10 cellular contexts compared by ENCODE assay signal in the genomic region with DNA sequence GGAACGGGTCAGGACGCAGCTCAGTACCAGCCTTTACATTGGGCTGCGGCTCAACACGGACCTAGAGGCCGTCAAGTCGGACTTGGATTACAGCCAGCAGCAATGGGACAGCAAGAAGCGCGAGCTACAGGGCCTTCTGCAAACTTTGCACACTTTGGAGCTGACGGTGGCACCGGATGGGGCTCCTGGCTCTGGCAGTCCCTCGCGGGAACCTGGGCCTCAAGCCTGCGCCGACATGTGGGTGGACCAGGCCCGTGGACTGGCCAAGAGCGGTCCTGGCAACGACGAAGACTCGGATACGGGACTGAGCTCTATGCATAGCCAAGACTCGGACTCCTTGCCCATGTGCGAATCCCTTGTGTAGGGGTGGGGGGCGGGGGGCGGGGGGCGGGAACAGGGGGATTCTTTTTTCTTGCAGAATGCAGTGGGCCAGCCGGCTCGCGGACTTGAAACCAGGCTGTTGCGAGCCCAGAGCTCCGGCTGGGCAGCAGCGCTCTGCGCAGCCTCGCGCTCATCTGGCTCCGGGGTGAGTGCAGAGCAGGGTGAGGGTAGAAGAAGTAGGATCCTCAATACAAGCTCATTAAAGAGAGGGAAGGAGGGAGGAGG. TPM values are rescaled to one million over a fixed set of nuclear protein-coding genes. Genes with fewer than 3 reads are reported as not detected.
DNase-seq lines count a peak whose midpoint lies in the region; ATAC-seq, FAIRE-seq and TF ChIP-seq lines count a peak whose summit lies in the region.
"Had no signal": no experiment of that assay in that cellular context is flagged by ENCODE, and none has a peak within 500 bp of the region (broad histone marks: within the 10 kb centered on the region; RNA-seq: fewer than 3 reads in every experiment).

No MANE protein-coding gene starts in this region.

- H3K9ac ChIP-seq in Karpas-422 (ENCODE audit: low read length): no peak overlapping the region

- H3K9me3 Mint-ChIP-seq in activated naive CD8-positive, alpha-beta T cell treated with anti-CD3 and anti-CD28 coated beads, Interleukin-2, amount 10 ng/mL, durations not matched to agents 7 days and 5 days: no peaks in the 10 kb centered on the region
- H3K9me3 Mint-ChIP-seq in activated naive CD8-positive, alpha-beta T cell treated with anti-CD3 and anti-CD28 coated beads for 36 hours: no peaks in the 10 kb centered on the region
- H3K9me3 Mint-ChIP-seq in glutamatergic neuron (ENCODE audit: unreplicated experiment) (peaks cover 2% of the 10 kb centered on the region), mesothelial cell of epicardium (peaks cover 5% of the 10 kb centered on the region)

- H4K20me1 ChIP-seq in Karpas-422 (ENCODE audit: insufficient read depth, low read depth, low read length): no peaks in the 10 kb centered on the region

- H3K27ac Mint-ChIP-seq in activated naive CD8-positive, alpha-beta T cell treated with anti-CD3 and anti-CD28 coated beads, Interleukin-2, amount 10 ng/mL, durations not matched to agents 7 days and 5 days: no peak overlapping the region
- H3K27ac Mint-ChIP-seq in activated naive CD8-positive, alpha-beta T cell treated with anti-CD3 and anti-CD28 coated beads for 36 hours: no peak overlapping the region
- H3K27ac Mint-ChIP-seq in glutamatergic neuron (ENCODE audit: unreplicated experiment): no peak overlapping the region
- H3K27ac Mint-ChIP-seq in mesothelial cell of epicardium: no peak overlapping the region

- H3K27ac ChIP-seq in vagina (no peak overlapping the region), Karpas-422 (ENCODE audit: low read length) (no peak overlapping the region)

- H3K36me3 Mint-ChIP-seq in activated naive CD8-positive, alpha-beta T cell treated with anti-CD3 and anti-CD28 coated beads, Interleukin-2, amount 10 ng/mL, durations not matched to agents 7 days and 5 days: no peaks in the 10 kb centered on the region
- no peaks in the 10 kb centered on the region for H3K36me3 Mint-ChIP-seq in activated naive CD8-positive, alpha-beta T cell treated with anti-CD3 and anti-CD28 coated beads for 36 hours
- H3K36me3 Mint-ChIP-seq in glutamatergic neuron (ENCODE audit: unreplicated experiment): peaks cover 4% of the 10 kb centered on the region
- no peaks in the 10 kb centered on the region for H3K36me3 Mint-ChIP-seq in mesothelial cell of epicardium

- H2AFZ ChIP-seq in Karpas-422 (ENCODE audit: low read length): no peak overlapping the region

- no peaks in the 10 kb centered on the region for H3K9me3 ChIP-seq in vagina
- H3K9me3 ChIP-seq in Karpas-422 (ENCODE audit: low read length): no peaks in the 10 kb centered on the region; the same call in 1 of the 2 replicates

- H3K27me3 ChIP-seq in vagina: peaks cover 10% of the 10 kb centered on the region
- no peaks in the 10 kb centered on the region for H3K27me3 ChIP-seq in Karpas-422 (ENCODE audit: low read length)

- intact Hi-C loops in vagina (cut with DNase I): no loop called here

- TF ChIP-seq POLR2A in vagina (IDR thresholded peaks at IDR 0.05) (no peak), erythroblast (IDR thresholded peaks at IDR 0.05; ENCODE audit: low read length) (no peak), GM12891 (IDR thresholded peaks at IDR 0.05; ENCODE audit: low read depth, low read length) (no peak)

- peaks cover 73% of the 10 kb centered on the region for H3K27me3 Mint-ChIP-seq in activated naive CD8-positive, alpha-beta T cell treated with anti-CD3 and anti-CD28 coated beads, Interleukin-2, amount 10 ng/mL, durations not matched to agents 7 days and 5 days
- peaks cover 92% of the 10 kb centered on the region for H3K27me3 Mint-ChIP-seq in activated naive CD8-positive, alpha-beta T cell treated with anti-CD3 and anti-CD28 coated beads for 36 hours
- H3K27me3 Mint-ChIP-seq in glutamatergic neuron (ENCODE audit: unreplicated experiment) (peaks cover 16% of the 10 kb centered on the region), mesothelial cell of epicardium (ENCODE audit: low read depth) (peaks cover 98% of the 10 kb centered on the region)

- TF ChIP-seq CTCF in glutamatergic neuron (IDR thresholded peaks at IDR 0.05; ENCODE audit: partially characterized antibody, unreplicated experiment) (no peak), mesothelial cell of epicardium (IDR thresholded peaks at IDR 0.05; ENCODE audit: unreplicated experiment) (no peak), vagina (IDR thresholded peaks at IDR 0.05) (no peak)

- H3K36me3 ChIP-seq in vagina (no peaks in the 10 kb centered on the region), Karpas-422 (ENCODE audit: insufficient read depth, low read length) (no peaks in the 10 kb centered on the region)

- H3K79me2 ChIP-seq in Karpas-422 (ENCODE audit: low read length): no peaks in the 10 kb centered on the region

- POLR2A ChIA-PET in activated naive CD8-positive, alpha-beta T cell treated with anti-CD3 and anti-CD28 coated beads, Interleukin-2, amount 10 ng/mL, durations not matched to agents 7 days and 5 days (lab: Charles Lee): interaction anchor here (0.6 kb wide), 1 partner anchor 815 kb away, joined by 4 read pairs; no protein-coding TSS in a partner anchor

- peaks cover 22% of the 10 kb centered on the region for H3K4me1 ChIP-seq in vagina
- H3K4me1 ChIP-seq in Karpas-422 (ENCODE audit: low read length): no peaks in the 10 kb centered on the region

- DNase-seq in activated naive CD8-positive, alpha-beta T cell treated with anti-CD3 and anti-CD28 coated beads, Interleukin-2, amount 10 ng/mL, durations not matched to agents 7 days and 5 days: peak; percentile 31
- DNase-seq in activated naive CD8-positive, alpha-beta T cell treated with anti-CD3 and anti-CD28 coated beads for 36 hours: no peak
- DNase-seq in glutamatergic neuron: peak; percentile 42
- no peak for DNase-seq in mesothelial cell of epicardium (ENCODE audit: low spot score in 2 of 2, unreplicated experiment in 2 of 2)
- DNase-seq in vagina (ENCODE audit: extremely low spot score in 2 of 2): no peak
- DNase-seq in erythroblast (lab: John Stamatoyannopoulos, UW): no peak
- no peak for DNase-seq in Karpas-422
- no peak for DNase-seq in GM12891 (ENCODE audit: insufficient read length, low spot score)
- DNase-seq: activated effector memory CD4-positive, alpha-beta T cell treated with Interleukin-2 at 50 U/mL for 16 hours had no signal

- FAIRE-seq in GM12891 (lab: Jason Lieb, UNC): no peak
- FAIRE-seq: TTC549 had no signal

- peak overlapping the region; percentile 10 for H3K4me3 Mint-ChIP-seq in activated naive CD8-positive, alpha-beta T cell treated with anti-CD3 and anti-CD28 coated beads, Interleukin-2, amount 10 ng/mL, durations not matched to agents 7 days and 5 days
- H3K4me3 Mint-ChIP-seq in activated naive CD8-positive, alpha-beta T cell treated with anti-CD3 and anti-CD28 coated beads for 36 hours: no peak overlapping the region
- H3K4me3 Mint-ChIP-seq in glutamatergic neuron (ENCODE audit: unreplicated experiment) (peak overlapping the region; percentile 74), mesothelial cell of epicardium (peak overlapping the region; percentile 44)

- no peaks in the 10 kb centered on the region for H3K9me2 ChIP-seq in Karpas-422 (replicated peaks; ENCODE audit: insufficient read depth, low read length)

- H3K4me2 ChIP-seq in Karpas-422 (ENCODE audit: low read depth, low read length, poor library complexity, severe bottlenecking): no peak overlapping the region

- peaks cover 3% of the 10 kb centered on the region for H3K4me1 Mint-ChIP-seq in activated naive CD8-positive, alpha-beta T cell treated with anti-CD3 and anti-CD28 coated beads, Interleukin-2, amount 10 ng/mL, durations not matched to agents 7 days and 5 days
- H3K4me1 Mint-ChIP-seq in activated naive CD8-positive, alpha-beta T cell treated with anti-CD3 and anti-CD28 coated beads for 36 hours: peaks cover 5% of the 10 kb centered on the region
- H3K4me1 Mint-ChIP-seq in glutamatergic neuron (ENCODE audit: low read depth, unreplicated experiment): peaks cover 4% of the 10 kb centered on the region
- H3K4me1 Mint-ChIP-seq in mesothelial cell of epicardium: peaks cover 27% of the 10 kb centered on the region

- H3K4me3 ChIP-seq in vagina (peak overlapping the region; percentile 39 to 46), Karpas-422 (ENCODE audit: low read length) (no peak overlapping the region)

- ATAC-seq in activated naive CD8-positive, alpha-beta T cell treated with anti-CD3 and anti-CD28 coated beads, Interleukin-2, amount 10 ng/mL, durations not matched to agents 7 days and 5 days (ENCODE audit: low read depth): no peak

TF ChIP-seq in GM12891, 5 proteins besides CTCF, POLR2A, EP300 and RAD21:
- TF ChIP-seq PAX5 (IDR thresholded peaks at IDR 0.05; ENCODE audit: insufficient read depth, low read length, severe bottlenecking) (no peak), SPI1 (IDR thresholded peaks at IDR 0.05; ENCODE audit: low read depth, low read length) (no peak), POU2F2 (IDR thresholded peaks at IDR 0.05; ENCODE audit: low read depth, low read length) (no peak), TAF1 (IDR thresholded peaks at IDR 0.05; ENCODE audit: low read depth, low read length) (no peak), POLR2AphosphoS5 (IDR thresholded peaks at IDR 0.05; ENCODE audit: low read depth, low read length) (no peak)

RNA-seq across cellular contexts. Expression of a gene that starts 1.7 kb away (rescaled TPM):
- not detected for total RNA-seq in activated naive CD8-positive, alpha-beta T cell treated with anti-CD3 and anti-CD28 coated beads, Interleukin-2, amount 10 ng/mL, durations not matched to agents 7 days and 5 days
- total RNA-seq in activated naive CD8-positive, alpha-beta T cell treated with anti-CD3 and anti-CD28 coated beads for 36 hours: not detected
- total RNA-seq in glutamatergic neuron (ENCODE audit: unreplicated experiment) (not detected), mesothelial cell of epicardium (0.09 to 0.29 TPM (median 0.23 TPM) in 3 replicates), vagina (3.7 TPM)
- total RNA-seq in Karpas-422 (2014; rRNA removed; shearing (Covaris generic); ENCODE audit: low replicate concordance): not detected in 2 replicates
- polyA plus RNA-seq in GM12891 (2012; ENCODE audit: low read depth, missing spikeins): not detected

Comparison
In these comparisons a context has a peak if more than half of its experiments do, and no peak if none do; other contexts are left out.
1. DNase-seq: peak in activated naive CD8-positive, alpha-beta T cell treated with anti-CD3 and anti-CD28 coated beads, Interleukin-2, amount 10 ng/mL, durations not matched to agents 7 days and 5 days (single experiment) and glutamatergic neuron (single experiment); none in activated naive CD8-positive, alpha-beta T cell treated with anti-CD3 and anti-CD28 coated beads for 36 hours (single experiment), mesothelial cell of epicardium (0 of 2), vagina (0 of 2), erythroblast (0 of 2), Karpas-422 (single experiment) and GM12891 (single experiment).